In genomic region chr2:138708682-138709241, GRCh38 we compare ENCODE assay signal across 9 cellular contexts.
DNase-seq lines count a peak whose midpoint lies in the region; ATAC-seq and TF ChIP-seq lines count a peak whose summit lies in the region.
"Had no signal": no experiment of that assay in that cellular context is flagged by ENCODE, and none has a peak within 500 bp of the region (broad histone marks: within the 10 kb centered on the region; RNA-seq: fewer than 3 reads in every experiment).

No MANE protein-coding gene starts in this region.

- H3K9me3 ChIP-seq in ovary, result no peaks in the 10 kb centered on the region

- intact Hi-C loops in ovary (cut with DNase I), result no loop called here

- H3K27ac ChIP-seq in ovary, result peak overlapping the region; percentile 4 to 60

- no peak for TF ChIP-seq CTCF in ovary (IDR thresholded peaks at IDR 0.05)

- ATAC-seq in GM18867 (IDR thresholded peaks at IDR 0.05; ENCODE audit: unreplicated experiment) (no peak), left lobe of liver (no peak)

- H3K36me3 ChIP-seq in ovary, result no peaks in the 10 kb centered on the region

- H3K4me1 ChIP-seq in ovary (ENCODE audit: insufficient read depth), result peaks cover 3% of the 10 kb centered on the region

- WGBS in ovary, 3 donors, result 1 to 7% (median 2%) methylated on average over 5 of the region's 5 CpGs

- H3K4me3 ChIP-seq in ovary, result no peak overlapping the region

- no peak for TF ChIP-seq POLR2A in ovary (IDR thresholded peaks at IDR 0.05)

- no peaks in the 10 kb centered on the region for H3K27me3 ChIP-seq in ovary

- TF ChIP-seq EP300 in ovary (IDR thresholded peaks at IDR 0.05), result no peak

- DNase-seq in GM04504 (ENCODE audit: low read depth) (peak; percentile 33), NCI-H69 (lab: John Stamatoyannopoulos, UW) (peak; percentile 69), fibroblast of the conjunctiva (ENCODE audit: low read depth) (peak; percentile 17), ovary (peak in 4 of 5 donors; percentile 13 to 33 (median 18)), left lobe of liver (ENCODE audit: low spot score) (no peak), UCSD-AML1 (lab: John Stamatoyannopoulos, UW; ENCODE audit: unreplicated experiment) (no peak), NCI-H2107 treated with DMSO at 0.1 percent for 48 hours (lab: John Stamatoyannopoulos, UW; ENCODE audit: unreplicated experiment) (no peak)
- DNase-seq: stimulated activated CD4-positive, alpha-beta T cell treated with anti-CD3 and anti-CD28 coated beads, Interleukin-4, amount 100 ng/mL, for 1 hour had no signal

Comparison
In these comparisons a context has a peak if more than half of its experiments do, and no peak if none do; other contexts are left out.
1. DNase-seq: peak in GM04504 (single experiment), NCI-H69 (single experiment), fibroblast of the conjunctiva (single experiment) and ovary (4 of 5); none in left lobe of liver (single experiment), UCSD-AML1 (single experiment) and NCI-H2107 treated with DMSO at 0.1 percent for 48 hours (single experiment).